In the genomic region with DNA sequence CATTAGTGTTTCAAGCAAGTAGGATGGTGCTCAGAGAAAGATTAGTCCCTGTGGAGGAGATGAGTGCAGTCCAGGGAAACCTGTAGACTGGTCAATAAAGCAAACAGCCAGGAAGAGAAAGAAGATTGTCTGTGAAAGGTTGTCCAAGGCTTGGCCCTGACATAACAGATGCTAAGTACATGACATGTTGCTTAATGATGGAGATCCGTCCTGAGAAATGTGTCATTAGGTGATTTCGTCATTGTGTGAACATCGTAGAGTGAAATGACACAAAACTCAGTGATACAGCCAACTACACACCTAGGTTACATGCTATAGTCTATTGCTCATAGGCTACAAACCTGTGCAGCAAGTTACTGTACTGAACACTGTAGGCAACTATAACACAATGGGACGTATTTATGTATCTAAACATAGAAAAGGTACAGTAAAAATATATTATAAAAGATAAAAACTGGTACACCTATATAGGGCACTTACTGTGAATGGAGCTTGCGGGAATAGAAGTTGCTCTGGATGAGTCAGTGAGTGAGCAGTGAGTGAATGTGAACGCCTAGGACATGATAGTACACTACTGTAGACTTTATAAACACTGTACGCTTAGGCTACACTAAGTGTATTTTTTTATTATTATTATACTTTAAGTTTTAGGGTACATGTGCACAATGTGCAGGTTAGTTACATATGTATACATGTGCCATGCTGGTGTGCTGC, we compare ENCODE assay signal across 28 cellular contexts. TPM values are rescaled to one million over a fixed set of nuclear protein-coding genes. Genes with fewer than 3 reads are reported as not detected.
"Had no signal": no experiment of that assay in that cellular context is flagged by ENCODE, and none has a peak within 500 bp of the region (broad histone marks: within the 10 kb centered on the region; RNA-seq: fewer than 3 reads in every experiment).

No MANE protein-coding gene starts in this region.

- H3K27ac Mint-ChIP-seq: activated CD4-positive, alpha-beta memory T cell treated with anti-CD3 and anti-CD28 coated beads, Interleukin-2, amount 10 ng/mL, durations not matched to agents 7 days and 5 days; activated CD4-positive, alpha-beta T cell treated with anti-CD3 and anti-CD28 coated beads, Interleukin-2, amount 10 ng/mL, durations not matched to agents 24 days and 14 days; activated T-helper 1 cell treated with anti-CD3 and anti-CD28 coated beads, Interleukin-12 subunit alpha, Interleukin-12 subunit beta, Interleukin-2, Interleukin-4 antibody, amounts not matched to agents 30 ng/mL and 10 ng/mL and 1 ng/mL, durations not matched to agents 14 hours and 24 hours and 36 hours; naive thymus-derived CD8-positive, alpha-beta T cell; neural progenitor cell had no signal

- H3K36me3 ChIP-seq: brain microvascular endothelial cell, esophagus muscularis mucosa, gastroesophageal sphincter, lower lobe of right lung, neural progenitor cell, sigmoid colon, thoracic aorta had no signal

- H3K36me3 Mint-ChIP-seq: naive thymus-derived CD8-positive, alpha-beta T cell had no signal

- H3K9me3 ChIP-seq: esophagus muscularis mucosa, gastroesophageal sphincter, lower lobe of right lung, sigmoid colon, thoracic aorta had no signal

- ATAC-seq: activated CD4-positive, CD25-positive, alpha-beta regulatory T cell treated with anti-CD3 and anti-CD28 coated beads, Interleukin-2, amount 50 U/mL, for 24 hours; gastroesophageal sphincter; lower lobe of right lung; naive thymus-derived CD8-positive, alpha-beta T cell had no signal

- FAIRE-seq: keratinocyte had no signal

- H3K4me3 Mint-ChIP-seq: activated CD4-positive, alpha-beta memory T cell treated with anti-CD3 and anti-CD28 coated beads, Interleukin-2, amount 10 ng/mL, durations not matched to agents 7 days and 5 days; activated CD4-positive, alpha-beta T cell treated with anti-CD3 and anti-CD28 coated beads, Interleukin-2, amount 10 ng/mL, durations not matched to agents 24 days and 14 days; activated T-helper 1 cell treated with anti-CD3 and anti-CD28 coated beads, Interleukin-12 subunit alpha, Interleukin-12 subunit beta, Interleukin-2, Interleukin-4 antibody, amounts not matched to agents 30 ng/mL and 10 ng/mL and 1 ng/mL, durations not matched to agents 14 hours and 24 hours and 36 hours; central memory CD8-positive, alpha-beta T cell; naive thymus-derived CD8-positive, alpha-beta T cell; neural progenitor cell had no signal

- H3K9me3 Mint-ChIP-seq: activated CD4-positive, alpha-beta memory T cell treated with anti-CD3 and anti-CD28 coated beads, Interleukin-2, amount 10 ng/mL, durations not matched to agents 7 days and 5 days; activated CD4-positive, alpha-beta T cell treated with anti-CD3 and anti-CD28 coated beads, Interleukin-2, amount 10 ng/mL, durations not matched to agents 24 days and 14 days; activated T-helper 1 cell treated with anti-CD3 and anti-CD28 coated beads, Interleukin-12 subunit alpha, Interleukin-12 subunit beta, Interleukin-2, Interleukin-4 antibody, amounts not matched to agents 30 ng/mL and 10 ng/mL and 1 ng/mL, durations not matched to agents 14 hours and 24 hours and 36 hours had no signal

- H3K4me1 ChIP-seq: neural progenitor cell had no signal

- H2AFZ ChIP-seq: neural progenitor cell had no signal

- H3K9ac ChIP-seq: neural progenitor cell had no signal

- H3K4me3 ChIP-seq: esophagus muscularis mucosa, gastroesophageal sphincter, lower lobe of right lung, neural progenitor cell, sigmoid colon, thoracic aorta had no signal

- H3K4me1 Mint-ChIP-seq: activated CD4-positive, alpha-beta memory T cell treated with anti-CD3 and anti-CD28 coated beads, Interleukin-2, amount 10 ng/mL, durations not matched to agents 7 days and 5 days; activated CD4-positive, alpha-beta T cell treated with anti-CD3 and anti-CD28 coated beads, Interleukin-2, amount 10 ng/mL, durations not matched to agents 24 days and 14 days; central memory CD8-positive, alpha-beta T cell; naive thymus-derived CD8-positive, alpha-beta T cell; neural progenitor cell had no signal

- DNase-seq: activated CD4-positive, alpha-beta memory T cell treated with anti-CD3 and anti-CD28 coated beads, Interleukin-2, amount 10 ng/mL, durations not matched to agents 7 days and 5 days; activated CD4-positive, alpha-beta T cell treated with anti-CD3 and anti-CD28 coated beads, Interleukin-2, amount 10 ng/mL, durations not matched to agents 24 days and 14 days; activated gamma-delta T cell; activated naive CD4-positive, alpha-beta T cell treated with anti-CD3 and anti-CD28 coated beads, Interleukin-2, amount 50 U/mL, for 16 hours; aorta; brain microvascular endothelial cell; effector memory CD4-positive, alpha-beta T cell; head of caudate nucleus; lower lobe of right lung; naive thymus-derived CD8-positive, alpha-beta T cell; sigmoid colon; stimulated activated CD4-positive, alpha-beta T cell treated with anti-CD3 and anti-CD28 coated beads, Interleukin-4, amount 100 ng/mL, for 1 hour; stimulated activated naive CD4-positive, alpha-beta T cell treated with Interleukin-2 at 50 U/mL for 16 hours; T-helper 2 cell had no signal

- H3K27me3 ChIP-seq: brain microvascular endothelial cell, esophagus muscularis mucosa, gastroesophageal sphincter, neural progenitor cell, sigmoid colon had no signal

- H3K4me2 ChIP-seq: neural progenitor cell had no signal

- H3K27ac ChIP-seq: brain microvascular endothelial cell, esophagus muscularis mucosa, gastroesophageal sphincter, lower lobe of right lung, neural progenitor cell, sigmoid colon, thoracic aorta had no signal

RNA-seq across cellular contexts. Expression of a gene that starts 9.0 kb away (rescaled TPM):
- total RNA-seq: activated CD4-positive, alpha-beta memory T cell treated with anti-CD3 and anti-CD28 coated beads, Interleukin-2, amount 10 ng/mL, durations not matched to agents 7 days and 5 days; activated CD4-positive, alpha-beta T cell treated with anti-CD3 and anti-CD28 coated beads, Interleukin-2, amount 10 ng/mL, durations not matched to agents 24 days and 14 days; activated T-helper 1 cell treated with anti-CD3 and anti-CD28 coated beads, Interleukin-12 subunit alpha, Interleukin-12 subunit beta, Interleukin-2, Interleukin-4 antibody, amounts not matched to agents 30 ng/mL and 10 ng/mL and 1 ng/mL, durations not matched to agents 14 hours and 24 hours and 36 hours; aorta; dermis microvascular lymphatic vessel endothelial cell; esophagus muscularis mucosa; gastroesophageal sphincter; lower lobe of right lung; mesenteric fat pad; naive thymus-derived CD8-positive, alpha-beta T cell; osteoblast; posterior vena cava; renal cortical epithelial cell; sigmoid colon; thoracic aorta; ureter had no signal
- polyA plus RNA-seq: aorta; keratinocyte; naive thymus-derived CD8-positive, alpha-beta T cell; sigmoid colon had no signal

RNA-seq across cellular contexts. Expression of a gene that starts 57.4 kb away (rescaled TPM):
- total RNA-seq: activated CD4-positive, alpha-beta memory T cell treated with anti-CD3 and anti-CD28 coated beads, Interleukin-2, amount 10 ng/mL, durations not matched to agents 7 days and 5 days; activated CD4-positive, alpha-beta T cell treated with anti-CD3 and anti-CD28 coated beads, Interleukin-2, amount 10 ng/mL, durations not matched to agents 24 days and 14 days; activated T-helper 1 cell treated with anti-CD3 and anti-CD28 coated beads, Interleukin-12 subunit alpha, Interleukin-12 subunit beta, Interleukin-2, Interleukin-4 antibody, amounts not matched to agents 30 ng/mL and 10 ng/mL and 1 ng/mL, durations not matched to agents 14 hours and 24 hours and 36 hours had no signal
